32 cellular contexts compared by ENCODE assay signal in the genomic region with DNA sequence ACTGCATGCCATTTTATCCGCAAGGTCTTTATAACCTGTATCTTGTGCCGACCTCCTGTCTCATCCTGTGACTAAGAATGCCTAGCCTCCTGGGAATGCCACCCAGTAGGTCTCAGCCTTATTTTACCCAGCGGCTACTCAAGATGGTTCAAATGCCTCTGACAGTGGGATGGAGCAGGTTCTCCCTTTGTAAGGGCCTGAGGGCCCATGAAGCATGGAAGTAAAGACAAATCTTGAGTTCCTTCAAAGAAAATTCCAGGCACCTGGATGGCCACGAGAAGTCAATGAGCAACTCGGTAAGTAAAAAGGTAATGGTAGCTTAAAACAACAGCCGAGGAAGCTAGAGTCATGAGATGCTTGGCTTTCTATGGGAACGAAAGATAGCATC.
"Had no signal": no experiment of that assay in that cellular context is flagged by ENCODE, and none has a peak within 500 bp of the region (broad histone marks: within the 10 kb centered on the region; RNA-seq: fewer than 3 reads in every experiment).

No MANE protein-coding gene starts in this region.

- H3K27me3 ChIP-seq: adrenal gland, ascending aorta, body of pancreas, brain microvascular endothelial cell, cardiac muscle cell had no signal

- H3K4me3 ChIP-seq: adrenal gland, ascending aorta, body of pancreas, breast epithelium, cardiac muscle cell had no signal

- H3K4me1 ChIP-seq: adrenal gland, ascending aorta, body of pancreas, breast epithelium had no signal

- ATAC-seq: activated naive CD4-positive, alpha-beta T cell treated with anti-CD3 and anti-CD28 coated beads, Interleukin-2, amount 50 U/mL, for 72 hours; activated naive CD8-positive, alpha-beta T cell treated with anti-CD3 and anti-CD28 coated beads, Interleukin-2, amount 50 U/mL, for 24 hours; activated T-cell treated with anti-CD3 and anti-CD28 coated beads, Interleukin-2, amount 50 U/mL, for 4 hours; activated T-cell treated with anti-CD3 and anti-CD28 coated beads, Interleukin-2, amount 50 U/mL, for 72 hours; activated T-helper 17 cell treated with anti-CD3 and anti-CD28 coated beads, Interleukin-2, amount 50 U/mL, for 72 hours; body of pancreas had no signal

- H3K9me3 ChIP-seq: adrenal gland, ascending aorta, body of pancreas, breast epithelium had no signal

- H3K36me3 ChIP-seq: adrenal gland, ascending aorta, brain microvascular endothelial cell, breast epithelium, cardiac muscle cell had no signal

- H3K27ac ChIP-seq: adrenal gland, ascending aorta, body of pancreas, brain microvascular endothelial cell, breast epithelium, cardiac muscle cell had no signal

- DNase-seq: activated effector memory CD4-positive, alpha-beta T cell treated with anti-CD3 and anti-CD28 coated beads, Interleukin-2, amount 50 U/mL, for 16 hours; activated effector memory CD4-positive, alpha-beta T cell treated with Interleukin-2 at 50 U/mL for 16 hours; activated gamma-delta T cell; activated gamma-delta T cell treated with Interleukin-2 at 50 U/mL for 16 hours; activated naive CD4-positive, alpha-beta T cell; activated naive CD4-positive, alpha-beta T cell treated with anti-CD3 and anti-CD28 coated beads for 36 hours; activated naive CD4-positive, alpha-beta T cell treated with anti-CD3 and anti-CD28 coated beads, Interleukin-2, amount 10 ng/mL, durations not matched to agents 7 days and 5 days; activated naive CD4-positive, alpha-beta T cell treated with anti-CD3 and anti-CD28 coated beads, Interleukin-2, amount 50 U/mL, for 16 hours; activated naive CD4-positive, alpha-beta T cell treated with Interleukin-2 at 50 U/mL for 16 hours; activated naive CD8-positive, alpha-beta T cell treated with anti-CD3 and anti-CD28 coated beads for 36 hours; activated naive CD8-positive, alpha-beta T cell treated with anti-CD3 and anti-CD28 coated beads, Interleukin-2, amount 10 ng/mL, durations not matched to agents 7 days and 5 days; activated naive CD8-positive, alpha-beta T cell treated with anti-CD3 and anti-CD28 coated beads, Interleukin-2, amount 50 U/mL, for 24 hours; activated T-cell treated with anti-CD3 and anti-CD28 coated beads, Interleukin-2, amount 50 U/mL, for 1 hour; activated T-cell treated with anti-CD3 and anti-CD28 coated beads, Interleukin-2, amount 50 U/mL, for 24 hours; activated T-cell treated with anti-CD3 and anti-CD28 coated beads, Interleukin-2, amount 50 U/mL, for 4 hours; activated T-cell treated with anti-CD3 and anti-CD28 coated beads, Interleukin-2, amount 50 U/mL, for 48 hours; activated T-cell treated with anti-CD3 and anti-CD28 coated beads, Interleukin-2, amount 50 U/mL, for 72 hours; adrenal gland; amniotic stem cell; amygdala; anterior cingulate cortex; aorta; body of pancreas; brain microvascular endothelial cell; caudate nucleus; central memory CD4-positive, alpha-beta T cell; cerebellar nuclear complex had no signal
